In the genomic region with DNA sequence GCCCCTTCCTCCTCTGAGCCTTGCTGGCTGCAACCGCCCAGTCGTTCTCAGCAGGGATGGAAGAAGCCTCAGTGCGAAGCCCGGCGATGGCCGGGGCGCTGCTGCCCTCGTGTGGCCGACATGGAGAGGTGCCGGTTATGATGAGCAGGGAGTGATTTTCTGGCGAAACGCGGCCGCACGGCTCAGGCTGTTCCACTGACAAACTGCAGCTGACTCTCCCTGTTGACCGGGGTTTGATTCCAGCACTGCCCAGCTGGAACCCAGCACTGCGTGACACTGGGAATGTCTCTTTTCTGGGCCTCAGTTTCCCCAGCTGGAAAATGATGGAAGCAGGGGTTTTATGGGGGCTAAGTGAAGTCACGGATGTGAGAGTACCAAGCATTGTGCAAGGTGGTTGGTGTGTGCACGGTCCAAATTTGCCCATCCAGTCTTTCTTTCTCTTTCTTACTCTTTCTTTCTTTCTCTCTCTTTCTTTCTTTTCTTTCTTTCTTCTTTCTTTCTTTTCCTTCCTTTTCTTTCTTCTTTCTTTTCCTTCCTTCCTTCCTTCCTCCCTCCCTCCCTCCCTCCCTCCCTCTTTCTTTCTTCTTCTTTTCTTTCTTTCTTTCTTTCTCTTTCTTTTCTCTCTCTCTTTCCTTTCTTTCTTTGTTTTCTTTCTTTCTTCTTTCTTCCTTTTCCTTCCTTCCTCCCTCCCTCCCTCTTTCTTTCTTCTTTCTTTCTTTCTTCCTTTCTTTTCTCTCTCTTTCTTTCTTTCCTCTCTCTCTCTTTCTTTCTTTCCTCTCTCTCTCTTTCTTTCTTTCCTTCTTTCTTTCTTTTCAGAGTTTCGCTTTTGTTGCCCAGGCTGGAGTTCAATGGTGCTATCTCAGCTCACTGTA, we compare ENCODE assay signal across 9 cellular contexts. TPM values are rescaled to one million over a fixed set of nuclear protein-coding genes. Genes with fewer than 3 reads are reported as not detected.
DNase-seq lines count a peak whose midpoint lies in the region; TF ChIP-seq lines count a peak whose summit lies in the region.
"Had no signal": no experiment of that assay in that cellular context is flagged by ENCODE, and none has a peak within 500 bp of the region (broad histone marks: within the 10 kb centered on the region; RNA-seq: fewer than 3 reads in every experiment).

No MANE protein-coding gene starts in this region.

- no peaks in the 10 kb centered on the region for H3K9me3 ChIP-seq in cardiac muscle cell (ENCODE audit: low read depth)
- H3K9me3 ChIP-seq in prostate gland, result no peaks in the 10 kb centered on the region
- H3K9me3 ChIP-seq in uterus, result no peaks in the 10 kb centered on the region

- H3K4me3 ChIP-seq in cardiac muscle cell, result no peak overlapping the region
- no peak overlapping the region for H3K4me3 ChIP-seq in prostate gland
- no peak overlapping the region for H3K4me3 ChIP-seq in uterus
- H3K4me3 ChIP-seq: skin epidermis had no signal

- H3K4me1 ChIP-seq in cardiac muscle cell (ENCODE audit: low read depth) (peaks cover 5% of the 10 kb centered on the region), prostate gland (replicated peaks) (no peaks in the 10 kb centered on the region), uterus (no peaks in the 10 kb centered on the region)

- TF ChIP-seq POLR2A in prostate gland (IDR thresholded peaks at IDR 0.05) (no peak), uterus (IDR thresholded peaks at IDR 0.05) (no peak)

- intact Hi-C loops in prostate gland (cut with DNase I), result loop anchor here (5.0 to 10.0 kb wide), 3 partner anchors 154 to 1241 kb away; no protein-coding TSS in a partner anchor
- intact Hi-C loops in uterus (cut with DNase I; ENCODE audit: low total_unique reads), result loop anchor here (10.0 kb wide), 1 partner anchor 111 kb away; no protein-coding TSS in a partner anchor

- WGBS in prostate gland, result 8% methylated on average over 19 of the region's 20 CpGs

- H3K36me3 ChIP-seq in cardiac muscle cell (no peaks in the 10 kb centered on the region), prostate gland (no peaks in the 10 kb centered on the region), uterus (no peaks in the 10 kb centered on the region)

- DNase-seq in NCI-H187 (lab: John Stamatoyannopoulos, UW) (peak; percentile 5 to 17), NCI-H187 treated with DMSO at 0.1 percent for 48 hours (lab: John Stamatoyannopoulos, UW) (no peak), MV-4-11 (lab: John Stamatoyannopoulos, UW) (peak; percentile 70), T follicular helper cell (ENCODE audit: low read depth) (peak; percentile 46), cardiac muscle cell (ENCODE audit: low read depth in 1 of 2, low spot score in 1 of 2) (peak; percentile 83 to 84), prostate gland (ENCODE audit: low spot score) (peak; percentile 66), uterus (peak; percentile 49 to 78)
- DNase-seq in activated naive CD8-positive, alpha-beta T cell treated with anti-CD3 and anti-CD28 coated beads, Interleukin-2, amount 50 U/mL, for 16 hours (ENCODE audit: low read depth, low spot score), result peak; percentile 34

- TF ChIP-seq CTCF in cardiac muscle cell (IDR thresholded peaks at IDR 0.05; ENCODE audit: low read depth, low read length) (peak; percentile 92), prostate gland (IDR thresholded peaks at IDR 0.05) (peak; percentile 72 to 92 (median 82)), uterus (IDR thresholded peaks at IDR 0.05) (peak; percentile 78 to 90 (median 86))

- H3K27ac ChIP-seq in cardiac muscle cell, result no peak overlapping the region
- H3K27ac ChIP-seq in prostate gland, result no peak overlapping the region
- H3K27ac ChIP-seq in uterus, result no peak overlapping the region
- H3K27ac ChIP-seq: skin epidermis had no signal

- H3K27me3 ChIP-seq in cardiac muscle cell (peaks cover 21% of the 10 kb centered on the region), prostate gland (replicated peaks; ENCODE audit: insufficient read depth) (no peaks in the 10 kb centered on the region), uterus (no peaks in the 10 kb centered on the region)

RNA-seq across cellular contexts. Expression of a gene that starts 25.8 kb away (rescaled TPM):
- total RNA-seq in cardiac muscle cell, result 0.11 and 0.12 TPM in 2 replicates
- 0.61 TPM in 1 of 2 replicates, not detected in the other for polyA plus RNA-seq in cardiac muscle cell
- total RNA-seq in prostate gland, result 1 to 10 TPM in 1 of 2 donors, under 1 TPM in 1; 0.77 to 6.4 TPM
- total RNA-seq in uterus, result 1 to 10 TPM in 1 of 4 donors, under 1 TPM in 1, not detected in 2; 0.67 to 8.4 TPM

RNA-seq across cellular contexts. Expression of a gene that starts 42.8 kb away (rescaled TPM):
- 1.8 and 6.9 TPM in 2 replicates for total RNA-seq in cardiac muscle cell
- polyA plus RNA-seq in cardiac muscle cell, result 2.1 and 8.7 TPM in 2 replicates
- total RNA-seq in prostate gland, result 10 to 100 TPM in 1 of 2 donors, under 1 TPM in 1; 0.68 to 23.5 TPM
- total RNA-seq in uterus, result 1 to 10 TPM in 1 of 4 donors, under 1 TPM in 2, not detected in 1; 0.14 to 1.7 (median 0.26) TPM
